In the genomic region with DNA sequence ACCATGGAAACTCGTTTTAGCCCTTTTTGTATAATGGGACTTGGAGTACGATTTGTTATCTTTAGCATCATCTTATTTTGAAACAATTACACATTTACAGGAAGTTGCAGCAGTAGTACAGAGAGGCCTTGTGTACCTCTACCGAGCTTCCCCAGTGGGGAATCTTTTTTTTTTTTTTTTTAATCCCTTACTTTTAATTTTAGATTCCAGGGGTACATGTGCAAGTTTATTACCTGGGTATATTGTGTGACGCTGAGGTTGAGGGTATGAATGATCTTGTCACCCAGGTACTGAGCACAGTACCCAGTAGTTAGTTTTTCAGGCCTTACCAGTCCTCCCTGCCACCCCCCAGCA, we compare ENCODE assay signal across 10 cellular contexts. TPM values are rescaled to one million over a fixed set of nuclear protein-coding genes. Genes with fewer than 3 reads are reported as not detected.
DNase-seq lines count a peak whose midpoint lies in the region; ATAC-seq, FAIRE-seq and TF ChIP-seq lines count a peak whose summit lies in the region.
"Had no signal": no experiment of that assay in that cellular context is flagged by ENCODE, and none has a peak within 500 bp of the region (broad histone marks: within the 10 kb centered on the region; RNA-seq: fewer than 3 reads in every experiment).

No MANE protein-coding gene starts in this region.

- H3K9me3 ChIP-seq in HUES6 (ENCODE audit: control insufficient read depth, insufficient read depth, low read depth, low read length) (no peaks in the 10 kb centered on the region), K562 (replicated peaks; ENCODE audit: control insufficient read depth, insufficient read depth, low read depth, low read length) (no peaks in the 10 kb centered on the region), neural cell (ENCODE audit: low read length) (no peaks in the 10 kb centered on the region), psoas muscle (no peaks in the 10 kb centered on the region), GM23248 (ENCODE audit: low read depth) (no peaks in the 10 kb centered on the region)
- H3K9me3 ChIP-seq: body of pancreas, thoracic aorta had no signal

- H3K79me2 ChIP-seq in K562 (ENCODE audit: control insufficient read depth, insufficient read depth, low read length) (no peaks in the 10 kb centered on the region), neural cell (replicated peaks; ENCODE audit: insufficient read depth, low read length) (no peaks in the 10 kb centered on the region), GM23248 (ENCODE audit: insufficient read depth) (no peaks in the 10 kb centered on the region)

- no peak overlapping the region for H3K9ac ChIP-seq in HUES6 (ENCODE audit: low read length)
- H3K9ac ChIP-seq in K562 (ENCODE audit: insufficient read depth in 1 of 2, low read depth in 2 of 2, low read length in 2 of 2) = no peak overlapping the region
- H3K9ac ChIP-seq in neural cell (ENCODE audit: low read length) = no peak overlapping the region
- H3K9ac ChIP-seq in GM23248 = no peak overlapping the region

- H3K9me1 ChIP-seq in K562 (ENCODE audit: control insufficient read depth, insufficient read depth, low read length) = no peaks in the 10 kb centered on the region

- H3K4me2 ChIP-seq in K562 (ENCODE audit: insufficient read depth, low read length) (no peak overlapping the region), neural cell (ENCODE audit: low read length) (no peak overlapping the region), GM23248 (ENCODE audit: unreplicated experiment) (no peak overlapping the region)

- H3K27me3 ChIP-seq in HUES6 (ENCODE audit: control insufficient read depth, insufficient read depth, low read length) (peaks cover 4% of the 10 kb centered on the region; the same call in 1 of the 2 replicates), K562 (ENCODE audit: control insufficient read depth in 2 of 2, insufficient read depth in 2 of 2, low read length in 2 of 2) (0 out of 5 replicates have a peak, but pooled peaks cover 0 to under 1% of the 10 kb centered on the region in 2 experiments), neural cell (ENCODE audit: insufficient read depth, low read depth, low read length) (no peaks in the 10 kb centered on the region), psoas muscle (ENCODE audit: insufficient read depth in 3 of 3, low read length in 2 of 3) (no peaks in the 10 kb centered on the region), GM23248 (replicated peaks; ENCODE audit: insufficient read depth) (peaks cover 6% of the 10 kb centered on the region)
- H3K27me3 ChIP-seq: body of pancreas had no signal

- TF ChIP-seq CTCF in K562 (IDR thresholded peaks at IDR 0.05 in 2 of 3, conservative IDR thresholded peaks at IDR 0.05 in 1 of 3; ENCODE audit: insufficient read depth in 2 of 3, low read depth in 1 of 3, low read length in 3 of 3) = no peak
- TF ChIP-seq CTCF in neural cell (IDR thresholded peaks at IDR 0.05; ENCODE audit: poor library complexity, severe bottlenecking) = peak; percentile 1
- no peak for TF ChIP-seq CTCF in psoas muscle (IDR thresholded peaks at IDR 0.05)

- H3K4me1 ChIP-seq in HUES6 (ENCODE audit: control insufficient read depth, insufficient read depth, low read length) = peaks cover 35% of the 10 kb centered on the region
- no peaks in the 10 kb centered on the region; a peak in 1 of 5 replicates for H3K4me1 ChIP-seq in K562 (replicated peaks in 1 of 2; ENCODE audit: control insufficient read depth in 2 of 2, insufficient read depth in 2 of 2, low read length in 2 of 2)
- H3K4me1 ChIP-seq in psoas muscle = no peaks in the 10 kb centered on the region
- H3K4me1 ChIP-seq in GM23248 (ENCODE audit: insufficient read depth) = peaks cover 27% of the 10 kb centered on the region

- FAIRE-seq in K562 (lab: Jason Lieb, UNC) = no peak

- H2AFZ ChIP-seq in K562 (ENCODE audit: low read depth, low read length) (no peak overlapping the region), neural cell (ENCODE audit: low read depth, low read length) (no peak overlapping the region), GM23248 (no peak overlapping the region)

- POLR2A ChIA-PET in K562 (lab: Yijun Ruan, JAX) = interaction anchor here (0.7 to 1.8 kb wide), 5 partner anchors 9 to 73 kb away, joined by 3 to 13 read pairs (median 3); no protein-coding TSS in a partner anchor

- H3F3A ChIP-seq in neural cell (ENCODE audit: insufficient read depth, low read length, poor library complexity, severe bottlenecking) (no peaks in the 10 kb centered on the region), GM23248 (ENCODE audit: insufficient read depth) (peaks cover 54% of the 10 kb centered on the region)

- H3K36me3 ChIP-seq in HUES6 (ENCODE audit: control insufficient read depth, insufficient read depth, low read length) (no peaks in the 10 kb centered on the region), K562 (ENCODE audit: control insufficient read depth, insufficient read depth, low read length) (no peaks in the 10 kb centered on the region), neural cell (ENCODE audit: insufficient read depth, low read length) (no peaks in the 10 kb centered on the region), psoas muscle (ENCODE audit: insufficient read depth in 1 of 2, low read depth in 1 of 2) (no peaks in the 10 kb centered on the region), GM23248 (ENCODE audit: low read depth) (no peaks in the 10 kb centered on the region)
- H3K36me3 ChIP-seq: thoracic aorta had no signal

- in situ Hi-C loops in K562 (cut with MboI) (no loop called here), GM23248 (cut with MboI) (no loop called here)

- WGBS in K562 (ENCODE audit: insufficient coverage, low coverage, missing lambda C conversion rate) = 4% methylated on average over 4 of the region's 4 CpGs
- WGBS in psoas muscle, 3 donors = 34 to 70% (median 67%) methylated on average over 4 of the region's 4 CpGs
- 68 to 71% methylated on average over 4 of the region's 4 CpGs for WGBS in GM23248 (ENCODE audit: low coverage in 1 of 2, low lambda C conversion rate in 2 of 2, missing lambda C conversion rate in 2 of 2), 2 experiments

- BruUV-seq in K562 (replicated peaks; lab: Mats Ljungman, UMichigan) = no TSS peak

- CTCF ChIA-PET in K562 (lab: Yijun Ruan, JAX; ENCODE audit: low intra/inter-chr PET ratio) = no interaction called here

- DNase-seq in K562 (ENCODE audit: extremely low read depth in 1 of 4, low spot score in 3 of 4) (no peak), psoas muscle (no peak), GM23248 (no peak)
- DNase-seq: NCI-H2227 treated with DMSO at 0.1 percent for 48 hours had no signal

- TF ChIP-seq EP300 in K562 (IDR thresholded peaks at IDR 0.05; ENCODE audit: low read length) (no peak), neural cell (conservative IDR thresholded peaks at IDR 0.05; ENCODE audit: poor library complexity, severe bottlenecking) (no peak)

- TF ChIP-seq RAD21 in K562 (CRISPR knock-in tag; conservative IDR thresholded peaks at IDR 0.05 in 1 of 2, IDR thresholded peaks at IDR 0.05 in 1 of 2) (no peak), neural cell (conservative IDR thresholded peaks at IDR 0.05) (no peak)

- TF ChIP-seq POLR2A in K562 (conservative IDR thresholded peaks at IDR 0.05) = no peak

- H3K4me3 ChIP-seq in HUES6 (ENCODE audit: low read depth, low read length) = no peak overlapping the region
- H3K4me3 ChIP-seq in K562 = no peak overlapping the region
- no peak overlapping the region for H3K4me3 ChIP-seq in neural cell (ENCODE audit: low read length)
- no peak overlapping the region for H3K4me3 ChIP-seq in psoas muscle
- no peak overlapping the region for H3K4me3 ChIP-seq in GM23248
- H3K4me3 ChIP-seq: body of pancreas, thoracic aorta had no signal

- peak; percentile 11 for ATAC-seq in GM18868 (IDR thresholded peaks at IDR 0.05; ENCODE audit: unreplicated experiment)
- ATAC-seq in K562 = no peak
- ATAC-seq in psoas muscle = no peak
- no peak for ATAC-seq in GM21423 (IDR thresholded peaks at IDR 0.05; ENCODE audit: unreplicated experiment)

- intact Hi-C loops in K562 (cut with micrococcal nuclease) (no loop called here), psoas muscle (cut with DNase I) (no loop called here)

- H4K20me1 ChIP-seq in K562 (replicated peaks; ENCODE audit: control insufficient read depth, insufficient read depth, low read length) (no peaks in the 10 kb centered on the region), neural cell (ENCODE audit: insufficient read depth) (no peaks in the 10 kb centered on the region), GM23248 (ENCODE audit: insufficient read depth) (no peaks in the 10 kb centered on the region)

- H3K9me2 ChIP-seq in neural cell (ENCODE audit: insufficient read depth, low read length) (no peaks in the 10 kb centered on the region), GM23248 (ENCODE audit: insufficient read depth) (no peaks in the 10 kb centered on the region)

- H3K27ac ChIP-seq in HUES6 (ENCODE audit: low read depth, low read length) = peak overlapping the region; percentile 99; the same call in 1 of the 2 replicates
- H3K27ac ChIP-seq in K562 (ENCODE audit: extremely low read depth, low read depth, low read length) = no peak overlapping the region
- no peak overlapping the region for H3K27ac ChIP-seq in neural cell (ENCODE audit: low read length)
- no peak overlapping the region for H3K27ac ChIP-seq in psoas muscle
- H3K27ac ChIP-seq in GM23248 = no peak overlapping the region
- H3K27ac ChIP-seq: thoracic aorta had no signal

RNA-seq across cellular contexts. Expression of a gene that starts 45.9 kb away (rescaled TPM):
- total RNA-seq in K562 (2011; cell fraction: chromatin; rRNA removed; ENCODE audit: low replicate concordance) = not detected in 2 replicates
- total RNA-seq in K562 (2011; cell fraction: nucleolus; rRNA removed) = not detected in 2 replicates
- not detected in 2 replicates for total RNA-seq in K562 (2011; cell fraction: nucleoplasm; rRNA removed)
- total RNA-seq in K562 (2014; rRNA removed) (0.12 and 0.14 TPM in 2 replicates), K562 (2014; rRNA removed; fragmentation: Illumina TruSeq; extraction: Trizol) (0.13 and 0.15 TPM in 2 replicates), K562 (2015; rRNA removed; fragmentation: Illumina TruSeq; extraction: Trizol) (0.14 and 0.19 TPM in 2 replicates), K562 (2021) (0.11 and 0.13 TPM in 2 replicates), psoas muscle (under 1 TPM; 0.12 to 0.64 (median 0.17) TPM)
- polyA plus RNA-seq in K562 (2011; rRNA removed) (not detected in 2 replicates), K562 (2014; fragmentation: Illumina TruSeq; extraction: Trizol) (0.10 TPM in 2 replicates), K562 (2014; fragmentation: Nextera tagmentation; extraction: Ambion mirVana) (under 1 TPM; 0.07 to 0.13 TPM), K562 (2014; rRNA removed) (0.16 and 0.23 TPM in 2 replicates), neural cell (4.4 and 5.3 TPM in 2 replicates), psoas muscle (under 1 TPM; 0.11 to 0.17 (median 0.16) TPM), GM23248 (2016; fragmentation: Nextera tagmentation; extraction: Ambion mirVana) (1.6 and 1.8 TPM in 2 replicates)
- not detected in 2 replicates for polyA plus RNA-seq in K562 (2011; cell fraction: cytosol; rRNA removed)
- polyA plus RNA-seq in K562 (2011; cell fraction: nucleus; rRNA removed) = 0.04 TPM in 1 of 2 replicates, not detected in the other
- 0.14 and 0.18 TPM in 2 replicates for polyA plus RNA-seq in K562 (2012)
- not detected in 2 replicates for polyA minus RNA-seq in K562 (2011; rRNA and poly(A)+ RNA removed)
- not detected in 2 replicates for polyA minus RNA-seq in K562 (2011; cell fraction: cytosol; rRNA and poly(A)+ RNA removed)
- not detected in 2 replicates for polyA minus RNA-seq in K562 (2011; cell fraction: nucleus; rRNA and poly(A)+ RNA removed)
- polyA minus RNA-seq in neural cell = 8.6 and 8.8 TPM in 2 replicates
- 1.9 TPM in 2 replicates for total RNA-seq in GM23248 (2014; rRNA removed; shearing (Covaris generic))
